In the genomic region with DNA sequence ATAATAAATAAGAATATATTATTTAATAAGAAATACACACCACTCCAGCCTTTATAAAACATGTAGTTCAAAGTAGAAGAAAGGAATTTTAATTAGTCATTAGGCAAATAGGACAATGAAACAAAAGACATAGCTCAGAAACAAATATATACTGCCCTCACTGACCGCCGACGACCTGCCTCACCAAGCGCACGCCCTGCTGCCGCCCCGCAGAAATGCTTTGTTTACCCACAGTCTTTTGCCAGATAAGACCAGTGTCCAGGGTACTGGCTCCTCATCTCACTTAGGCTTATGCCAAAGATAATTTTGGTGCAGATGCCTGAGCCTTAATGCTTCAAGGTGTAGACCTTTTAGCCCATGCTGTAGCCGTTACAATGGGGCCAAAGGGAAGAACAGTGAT, we compare ENCODE assay signal across 27 cellular contexts.
"Had no signal": no experiment of that assay in that cellular context is flagged by ENCODE, and none has a peak within 500 bp of the region (broad histone marks: within the 10 kb centered on the region; RNA-seq: fewer than 3 reads in every experiment).

No MANE protein-coding gene starts in this region.

- H3K9me3 ChIP-seq: testis, thyroid gland, vagina had no signal

- H3K27me3 ChIP-seq: stomach, suprapubic skin, testis, thyroid gland, tibial artery, tibial nerve, transverse colon, upper lobe of left lung, upper lobe of right lung, uterus, vagina had no signal

- H3K4me1 ChIP-seq: stomach, suprapubic skin, testis, thyroid gland, tibial artery, tibial nerve, transverse colon, upper lobe of left lung, upper lobe of right lung, uterus, vagina had no signal

- FAIRE-seq: urothelium cell line had no signal

- DNase-seq: stimulated activated CD4-positive, alpha-beta T cell treated with anti-CD3 and anti-CD28 coated beads, Interleukin-2, amount 100 ng/mL, for 48 hours; stimulated activated CD4-positive, alpha-beta T cell treated with anti-CD3 and anti-CD28 coated beads, Interleukin-4, amount 100 ng/mL, for 1 hour; stimulated activated CD4-positive, alpha-beta T cell treated with anti-CD3 and anti-CD28 coated beads, Interleukin-4, amount 100 ng/mL, for 24 hours; stimulated activated CD4-positive, alpha-beta T cell treated with anti-CD3 and anti-CD28 coated beads, Interleukin-4, amount 100 ng/mL, for 4 hours; stimulated activated CD8-positive, alpha-beta memory T cell treated with anti-CD3 and anti-CD28 coated beads, Interleukin-4, amount 100 ng/mL, for 48 hours; stimulated activated naive B cell treated with anti-CD40 and anti-IgM and Interleukin-4, amounts not matched to agents 10 μg/mL and 1 μg/mL and 100 μg/mL, for 72 hours; stimulated activated naive CD4-positive, alpha-beta T cell; stimulated activated naive CD4-positive, alpha-beta T cell treated with Interleukin-2 at 50 U/mL for 16 hours; stimulated activated naive CD8-positive, alpha-beta T cell treated with anti-CD3 and anti-CD28 coated beads, Interleukin-15, amount 100 ng/mL, for 72 hours; stimulated activated naive CD8-positive, alpha-beta T cell treated with anti-CD3 and anti-CD28 coated beads, Interleukin-15, Interleukin-2, amounts not matched to agents 100 U/mL and 50 U/mL, for 24 hours; stomach; substantia nigra; testis; thyroid gland; tibial artery; transverse colon; trophoblast cell; upper lobe of right lung; uterus had no signal

- H3K27ac ChIP-seq: stomach, suprapubic skin, testis, thoracic aorta, thyroid gland, tibial artery, tibial nerve, transverse colon, upper lobe of left lung, upper lobe of right lung, uterus, vagina had no signal

- H3K36me3 ChIP-seq: stomach, suprapubic skin, thoracic aorta, thyroid gland, tibial artery, tibial nerve, transverse colon, upper lobe of left lung, upper lobe of right lung, uterus, vagina had no signal

- ATAC-seq: stimulated activated effector memory CD8-positive, alpha-beta T cell treated with anti-CD3 and anti-CD28 coated beads, Interleukin-12 subunit alpha, Interleukin-12 subunit beta, amount 100 ng/mL, for 72 hours; stimulated activated memory B cell treated with anti-CD40 and anti-IgM and Interleukin-4, amounts not matched to agents 10 μg/mL and 1 μg/mL and 100 μg/mL, for 72 hours; stimulated activated naive B cell treated with anti-CD40 and anti-IgM and Interleukin-4, amounts not matched to agents 10 μg/mL and 1 μg/mL and 100 μg/mL, for 72 hours; stimulated activated naive CD8-positive, alpha-beta T cell treated with anti-CD3 and anti-CD28 coated beads, Interleukin-15, amount 100 ng/mL, for 72 hours; stimulated activated naive CD8-positive, alpha-beta T cell treated with anti-CD3 and anti-CD28 coated beads, Interleukin-15, Interleukin-2, amounts not matched to agents 100 U/mL and 50 U/mL, for 24 hours; upper lobe of right lung had no signal

- H3K4me3 ChIP-seq: stomach, suprapubic skin, testis, thoracic aorta, thyroid gland, tibial artery, tibial nerve, transverse colon, upper lobe of left lung, upper lobe of right lung, uterus, vagina had no signal
